Comparison of ENCODE assay signal across 23 cellular contexts in genomic region chr9:20476912-20477311, GRCh38.
DNase-seq lines count a peak whose midpoint lies in the region; ATAC-seq and TF ChIP-seq lines count a peak whose summit lies in the region.
"Had no signal": no experiment of that assay in that cellular context is flagged by ENCODE, and none has a peak within 500 bp of the region (broad histone marks: within the 10 kb centered on the region; RNA-seq: fewer than 3 reads in every experiment).

No MANE protein-coding gene starts in this region.

- H3K4me1 ChIP-seq in left ventricle myocardium inferior (peaks cover 64% of the 10 kb centered on the region), neural progenitor cell (peaks cover 14% of the 10 kb centered on the region), adrenal gland (replicated peaks in 1 of 2) (peaks cover 0 to 20% of the 10 kb centered on the region in 2 donors), vagina (peaks cover 44% of the 10 kb centered on the region)
- H3K4me1 ChIP-seq: breast epithelium, pancreas had no signal

- H3K27ac Mint-ChIP-seq in brain: peak overlapping the region in 3 of 5 experiments; percentile 51 to 81 (median 77)
- no peak overlapping the region for H3K27ac Mint-ChIP-seq in neural progenitor cell
- H3K27ac Mint-ChIP-seq: activated naive CD8-positive, alpha-beta T cell treated with anti-CD3 and anti-CD28 coated beads for 36 hours; activated T-helper 2 cell treated with anti-CD3 and anti-CD28 coated beads, Interferon-gamma antibody, Interleukin-2, Interleukin-4, amounts not matched to agents 10 μg/mL and 5 μg/mL and 100 μg/mL, durations not matched to agents 14 hours and 24 hours and 36 hours had no signal

- H3K27me3 ChIP-seq in left ventricle myocardium inferior (ENCODE audit: low read depth): no peaks in the 10 kb centered on the region
- no peaks in the 10 kb centered on the region for H3K27me3 ChIP-seq in neural progenitor cell
- H3K27me3 ChIP-seq in adrenal gland: no peaks in the 10 kb centered on the region
- no peaks in the 10 kb centered on the region for H3K27me3 ChIP-seq in vagina
- H3K27me3 ChIP-seq: breast epithelium, pancreas had no signal

- H3K4me2 ChIP-seq in neural progenitor cell: peak overlapping the region; percentile 14

- no peak for TF ChIP-seq CTCF in brain (conservative IDR thresholded peaks at IDR 0.05)
- TF ChIP-seq CTCF in left ventricle myocardium inferior (IDR thresholded peaks at IDR 0.05; ENCODE audit: borderline replicate concordance): no peak
- TF ChIP-seq CTCF in neural progenitor cell (IDR thresholded peaks at IDR 0.05): no peak
- TF ChIP-seq CTCF in adrenal gland (IDR thresholded peaks at IDR 0.05): no peak
- TF ChIP-seq CTCF in vagina (IDR thresholded peaks at IDR 0.05): no peak

- H3K4me1 Mint-ChIP-seq in brain: peaks cover 73% of the 10 kb centered on the region
- H3K4me1 Mint-ChIP-seq in neural progenitor cell: peaks cover 21% of the 10 kb centered on the region

- H3K27ac ChIP-seq in left ventricle myocardium inferior (replicated peaks) (peak overlapping the region; percentile 5), neural progenitor cell (no peak overlapping the region), adrenal gland (no peak overlapping the region), vagina (no peak overlapping the region)
- H3K27ac ChIP-seq: breast epithelium, C4-2B, pancreas, WERI-Rb-1 had no signal

- no peaks in the 10 kb centered on the region for H3K27me3 Mint-ChIP-seq in brain
- H3K27me3 Mint-ChIP-seq in neural progenitor cell (ENCODE audit: insufficient read depth, low read depth): no peaks in the 10 kb centered on the region
- H3K27me3 Mint-ChIP-seq: activated naive CD8-positive, alpha-beta T cell treated with anti-CD3 and anti-CD28 coated beads for 36 hours had no signal

- DNase-seq in HT-29 (ENCODE audit: low spot score): peak; percentile 46
- DNase-seq in left ventricle myocardium inferior: no peak
- DNase-seq in neural progenitor cell (ENCODE audit: low spot score): peak; percentile 50
- DNase-seq in adrenal gland: no peak
- no peak for DNase-seq in COLO668 (lab: John Stamatoyannopoulos, UW; ENCODE audit: unreplicated experiment)
- no peak for DNase-seq in vagina (ENCODE audit: extremely low spot score in 2 of 2)
- DNase-seq: activated CD8-positive, alpha-beta memory T cell treated with anti-CD3 and anti-CD28 coated beads, Interleukin-2, amount 50 U/mL, for 48 hours; activated naive CD8-positive, alpha-beta T cell treated with anti-CD3 and anti-CD28 coated beads for 36 hours; dermis blood vessel endothelial cell; DMS 273 treated with DMSO at 0.1 percent for 48 hours; foreskin melanocyte; H7; NCI-H1417 treated with DMSO at 0.1 percent for 48 hours; NCI-H510A; pancreas; RPMI8226; WERI-Rb-1 had no signal

- intact Hi-C loops in left ventricle myocardium inferior (cut with micrococcal nuclease): no loop called here
- intact Hi-C loops in adrenal gland (cut with DNase I): no loop called here
- intact Hi-C loops in vagina (cut with DNase I): no loop called here

- no peak overlapping the region for H3K9ac ChIP-seq in neural progenitor cell

- H3K36me3 Mint-ChIP-seq in brain: no peaks in the 10 kb centered on the region
- H3K36me3 Mint-ChIP-seq in neural progenitor cell: no peaks in the 10 kb centered on the region

- H3K9me3 Mint-ChIP-seq in brain (no peaks in the 10 kb centered on the region), neural progenitor cell (no peaks in the 10 kb centered on the region)
- H3K9me3 Mint-ChIP-seq: activated naive CD8-positive, alpha-beta T cell treated with anti-CD3 and anti-CD28 coated beads for 36 hours; activated T-helper 2 cell treated with anti-CD3 and anti-CD28 coated beads, Interferon-gamma antibody, Interleukin-2, Interleukin-4, amounts not matched to agents 10 μg/mL and 5 μg/mL and 100 μg/mL, durations not matched to agents 14 hours and 24 hours and 36 hours had no signal

- TF ChIP-seq POLR2A in adrenal gland (IDR thresholded peaks at IDR 0.05) (no peak), vagina (IDR thresholded peaks at IDR 0.05) (no peak)

- WGBS in adrenal gland, 4 donors: 39 to 63% (median 55%) methylated on average over 2 of the region's 2 CpGs

- peak overlapping the region in 2 of 5 experiments; percentile 32 to 41 for H3K4me3 Mint-ChIP-seq in brain
- no peak overlapping the region for H3K4me3 Mint-ChIP-seq in neural progenitor cell
- H3K4me3 Mint-ChIP-seq: activated naive CD8-positive, alpha-beta T cell treated with anti-CD3 and anti-CD28 coated beads for 36 hours had no signal

- H4K20me1 ChIP-seq in neural progenitor cell (ENCODE audit: low read depth): no peaks in the 10 kb centered on the region

- no peak overlapping the region for H3K4me3 ChIP-seq in left ventricle myocardium inferior
- H3K4me3 ChIP-seq in neural progenitor cell: no peak overlapping the region
- H3K4me3 ChIP-seq in adrenal gland: no peak overlapping the region
- no peak overlapping the region for H3K4me3 ChIP-seq in vagina
- H3K4me3 ChIP-seq: breast epithelium, pancreas had no signal

- ATAC-seq in HG02870 (IDR thresholded peaks at IDR 0.05; ENCODE audit: unreplicated experiment): no peak
- ATAC-seq: pancreas, SK-N-SH treated with all-trans-retinoic acid at 6 μM for 48 hours had no signal

- H2AFZ ChIP-seq in neural progenitor cell (replicated peaks): no peak overlapping the region

- no peaks in the 10 kb centered on the region for H3K36me3 ChIP-seq in left ventricle myocardium inferior
- no peaks in the 10 kb centered on the region for H3K36me3 ChIP-seq in neural progenitor cell
- H3K36me3 ChIP-seq in adrenal gland (replicated peaks in 1 of 2): no peaks in the 10 kb centered on the region
- no peaks in the 10 kb centered on the region for H3K36me3 ChIP-seq in vagina
- H3K36me3 ChIP-seq: breast epithelium, pancreas, WERI-Rb-1 had no signal

- no peaks in the 10 kb centered on the region for H3F3A ChIP-seq in neural progenitor cell (ENCODE audit: low read depth)

- H3K9me3 ChIP-seq in left ventricle myocardium inferior (replicated peaks) (no peaks in the 10 kb centered on the region), neural progenitor cell (ENCODE audit: low read depth) (no peaks in the 10 kb centered on the region), adrenal gland (replicated peaks in 1 of 3) (no peaks in the 10 kb centered on the region), vagina (no peaks in the 10 kb centered on the region)
- H3K9me3 ChIP-seq: breast epithelium, pancreas had no signal

- no peaks in the 10 kb centered on the region for H3K79me2 ChIP-seq in neural progenitor cell (ENCODE audit: low read depth)

Comparison
In these comparisons a context has a peak if more than half of its experiments do, and no peak if none do; other contexts are left out.
1. DNase-seq: peak in HT-29 (single experiment) and neural progenitor cell (single experiment); none in left ventricle myocardium inferior (single experiment), adrenal gland (0 of 7), COLO668 (single experiment) and vagina (0 of 2).